ENCODE assay signal across 21 cellular contexts in the genomic region with DNA sequence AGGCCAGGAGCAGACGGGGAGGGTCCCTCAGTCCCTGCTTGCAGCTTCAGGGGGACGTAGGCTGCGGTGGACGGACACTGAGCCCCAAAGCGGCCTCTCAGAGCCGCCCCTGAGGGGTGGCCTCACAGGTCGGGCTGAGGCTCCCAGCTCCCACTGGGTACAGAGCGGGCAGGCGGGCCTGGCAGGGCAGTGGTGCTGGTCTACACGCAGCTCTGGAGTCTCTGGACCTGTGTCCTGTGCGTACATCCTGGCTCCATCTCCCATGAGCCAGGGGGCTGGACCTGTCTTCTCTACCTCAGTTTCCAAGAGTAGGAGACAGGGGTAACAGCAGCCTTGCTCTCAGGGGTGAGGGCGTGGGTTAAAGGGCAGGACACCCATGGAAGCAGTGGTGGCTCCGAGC. TPM values are rescaled to one million over a fixed set of nuclear protein-coding genes. Genes with fewer than 3 reads are reported as not detected.
"Had no signal": no experiment of that assay in that cellular context is flagged by ENCODE, and none has a peak within 500 bp of the region (broad histone marks: within the 10 kb centered on the region; RNA-seq: fewer than 3 reads in every experiment).

No MANE protein-coding gene starts in this region.

- H3K4me1 ChIP-seq: gastrocnemius medialis, testis, transverse colon, uterus had no signal

- H3K27me3 Mint-ChIP-seq: central memory CD8-positive, alpha-beta T cell had no signal

- H3K4me3 ChIP-seq: gastrocnemius medialis, testis, transverse colon, uterus had no signal

- DNase-seq: activated CD4-positive, alpha-beta T cell treated with anti-CD3 and anti-CD28 coated beads, Interleukin-2, amount 50 U/mL, for 4 hours; activated T-cell treated with anti-CD3 and anti-CD28 coated beads for 4 hours; gastrocnemius medialis; mammary epithelial cell; testis; uterus had no signal

- FAIRE-seq: bronchial epithelial cell, islet of Langerhans had no signal

- H3K36me3 ChIP-seq: gastrocnemius medialis, neutrophil, transverse colon, uterus had no signal

- H3K9me3 ChIP-seq: gastrocnemius medialis, neutrophil, testis, transverse colon, uterus had no signal

- H3K27ac ChIP-seq: epithelial cell of prostate, gastrocnemius medialis, neutrophil, testis, transverse colon, uterus had no signal

- ATAC-seq: activated T-cell treated with anti-CD3 and anti-CD28 coated beads, Interleukin-2, amount 50 U/mL, for 72 hours; gastrocnemius medialis; stimulated activated naive CD8-positive, alpha-beta T cell treated with anti-CD3 and anti-CD28 coated beads, Interleukin-15, Interleukin-2, amounts not matched to agents 100 U/mL and 50 U/mL, for 24 hours had no signal

- H3K9me3 Mint-ChIP-seq: dendritic cell treated with granulocyte-macrophage colony-stimulating factor and Interleukin-4, amounts not matched to agents 40 ng/mL and 50 ng/mL, for 4 days; nephron had no signal

- H3K36me3 Mint-ChIP-seq: activated naive CD4-positive, alpha-beta T cell treated with anti-CD3 and anti-CD28 coated beads, Interleukin-2, amount 50 U/mL, for 72 hours had no signal

- H3K27ac Mint-ChIP-seq: activated naive CD4-positive, alpha-beta T cell treated with anti-CD3 and anti-CD28 coated beads, Interleukin-2, amount 50 U/mL, for 72 hours; activated T-cell treated with anti-CD3 and anti-CD28 coated beads, Interleukin-2, amount 50 U/mL, for 72 hours; dendritic cell treated with granulocyte-macrophage colony-stimulating factor and Interleukin-4, amounts not matched to agents 40 ng/mL and 50 ng/mL, for 4 days; endodermal cell; T-helper 2 cell treated with Interferon-gamma antibody and Interleukin-4, amounts not matched to agents 5 μg/mL and 100 μg/mL, for 36 hours had no signal

- H3K27me3 ChIP-seq: neutrophil, testis, uterus had no signal

- H3K4me3 Mint-ChIP-seq: activated T-cell treated with anti-CD3 and anti-CD28 coated beads, Interleukin-2, amount 50 U/mL, for 72 hours; central memory CD8-positive, alpha-beta T cell; dendritic cell treated with granulocyte-macrophage colony-stimulating factor and Interleukin-4, amounts not matched to agents 40 ng/mL and 50 ng/mL, for 4 days; endodermal cell; nephron; T-helper 2 cell treated with Interferon-gamma antibody and Interleukin-4, amounts not matched to agents 5 μg/mL and 100 μg/mL, for 36 hours had no signal

RNA-seq across cellular contexts. Expression of a gene that starts 1.7 kb away (rescaled TPM):
- total RNA-seq: activated naive CD4-positive, alpha-beta T cell treated with anti-CD3 and anti-CD28 coated beads, Interleukin-2, amount 50 U/mL, for 72 hours; activated T-cell treated with anti-CD3 and anti-CD28 coated beads, Interleukin-2, amount 50 U/mL, for 72 hours; gastrocnemius medialis; mammary epithelial cell; osteocyte; skeletal muscle tissue had no signal
- polyA plus RNA-seq: mammary epithelial cell had no signal

RNA-seq across cellular contexts. Expression of a gene that starts 39.6 kb away (rescaled TPM):
- total RNA-seq: gastrocnemius medialis, skeletal muscle tissue had no signal
